In the genomic region with DNA sequence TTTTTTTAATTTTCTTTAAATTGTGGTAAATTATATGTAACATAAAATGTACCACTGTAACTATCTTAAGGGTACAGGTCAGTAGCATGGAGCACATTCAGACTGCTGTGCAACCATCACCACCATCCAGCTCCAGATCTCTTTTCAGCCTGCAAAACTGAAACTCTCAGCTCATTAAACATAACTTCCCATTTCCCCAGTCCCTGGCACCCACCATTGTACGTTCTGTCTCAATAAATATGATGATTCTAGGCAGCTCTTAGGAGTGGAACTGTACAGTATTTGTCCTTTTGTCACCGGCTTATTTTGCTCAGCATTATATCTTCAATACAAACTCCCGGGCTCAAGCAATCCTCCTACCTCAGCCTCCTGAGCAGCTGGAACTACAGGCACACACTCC, we compare ENCODE assay signal across 9 cellular contexts. TPM values are rescaled to one million over a fixed set of nuclear protein-coding genes. Genes with fewer than 3 reads are reported as not detected.
DNase-seq lines count a peak whose midpoint lies in the region; ATAC-seq and TF ChIP-seq lines count a peak whose summit lies in the region.
"Had no signal": no experiment of that assay in that cellular context is flagged by ENCODE, and none has a peak within 500 bp of the region (broad histone marks: within the 10 kb centered on the region; RNA-seq: fewer than 3 reads in every experiment).

No MANE protein-coding gene starts in this region.

- H3K27ac Mint-ChIP-seq in activated naive CD4-positive, alpha-beta T cell treated with anti-CD3 and anti-CD28 coated beads, Interleukin-2, amount 10 ng/mL, durations not matched to agents 7 days and 5 days, result peak overlapping the region; percentile 98
- H3K27ac Mint-ChIP-seq: WTC11 had no signal

- peak overlapping the region; percentile 88 for H3K27ac ChIP-seq in left ventricle myocardium inferior (replicated peaks)
- peak overlapping the region; percentile 31 to 87 (median 64) for H3K27ac ChIP-seq in thyroid gland

- no peaks in the 10 kb centered on the region for H3K27me3 Mint-ChIP-seq in activated naive CD4-positive, alpha-beta T cell treated with anti-CD3 and anti-CD28 coated beads, Interleukin-2, amount 10 ng/mL, durations not matched to agents 7 days and 5 days

- TF ChIP-seq POLR2A in thyroid gland (IDR thresholded peaks at IDR 0.05) (no peak), erythroblast (IDR thresholded peaks at IDR 0.05; ENCODE audit: low read length) (no peak)

- H3K9me3 Mint-ChIP-seq in activated naive CD4-positive, alpha-beta T cell treated with anti-CD3 and anti-CD28 coated beads, Interleukin-2, amount 10 ng/mL, durations not matched to agents 7 days and 5 days, result no peaks in the 10 kb centered on the region
- H3K9me3 Mint-ChIP-seq: WTC11 had no signal

- H3K27me3 ChIP-seq in left ventricle myocardium inferior (ENCODE audit: low read depth) (no peaks in the 10 kb centered on the region), thyroid gland (no peaks in the 10 kb centered on the region)

- CTCF ChIA-PET in activated naive CD4-positive, alpha-beta T cell treated with anti-CD3 and anti-CD28 coated beads, Interleukin-2, amount 10 ng/mL, durations not matched to agents 7 days and 5 days (lab: Charles Lee), result interaction anchor here (3.9 kb wide), 1 partner anchor 26 kb away, joined by 27 read pairs; no protein-coding TSS in a partner anchor

- H3K4me3 ChIP-seq in left ventricle myocardium inferior, result peak overlapping the region; percentile 5
- no peak overlapping the region for H3K4me3 ChIP-seq in thyroid gland (replicated peaks in 1 of 3)

- peak overlapping the region; percentile 80 for H3K4me3 Mint-ChIP-seq in activated naive CD4-positive, alpha-beta T cell treated with anti-CD3 and anti-CD28 coated beads, Interleukin-2, amount 10 ng/mL, durations not matched to agents 7 days and 5 days
- H3K4me3 Mint-ChIP-seq: WTC11 had no signal

- peaks cover 69% of the 10 kb centered on the region for H3K4me1 Mint-ChIP-seq in activated naive CD4-positive, alpha-beta T cell treated with anti-CD3 and anti-CD28 coated beads, Interleukin-2, amount 10 ng/mL, durations not matched to agents 7 days and 5 days

- H3K4me1 ChIP-seq in left ventricle myocardium inferior (peaks cover 43% of the 10 kb centered on the region), thyroid gland (peaks cover 17 to 22% of the 10 kb centered on the region in 2 donors)

- 83 to 90% methylated on average over 3 of the region's 3 CpGs for whole genome bisulfite sequencing in thyroid gland, 2 donors

- no peak for DNase-seq in activated naive CD4-positive, alpha-beta T cell treated with anti-CD3 and anti-CD28 coated beads, Interleukin-2, amount 10 ng/mL, durations not matched to agents 7 days and 5 days
- DNase-seq in activated naive CD4-positive, alpha-beta T cell treated with Interleukin-2 at 50 U/mL for 16 hours, result no peak
- DNase-seq in RPMI8226 (peak; percentile 43), left ventricle myocardium inferior (no peak), thyroid gland (no peak), erythroblast (lab: John Stamatoyannopoulos, UW) (no peak)

- intact Hi-C loops in left ventricle myocardium inferior (cut with micrococcal nuclease), result no loop called here
- intact Hi-C loops in thyroid gland (cut with DNase I), result no loop called here

- TF ChIP-seq CTCF in left ventricle myocardium inferior (IDR thresholded peaks at IDR 0.05; ENCODE audit: borderline replicate concordance) (no peak), thyroid gland (IDR thresholded peaks at IDR 0.05) (no peak)

- ATAC-seq in GM19351 (IDR thresholded peaks at IDR 0.05; ENCODE audit: unreplicated experiment) (no peak), GM19324 (IDR thresholded peaks at IDR 0.05; ENCODE audit: low FRiP score, unreplicated experiment) (no peak)
- ATAC-seq: WTC11 had no signal

- H3K9me3 ChIP-seq in left ventricle myocardium inferior (replicated peaks) (no peaks in the 10 kb centered on the region), thyroid gland (no peaks in the 10 kb centered on the region)

- H3K36me3 Mint-ChIP-seq in activated naive CD4-positive, alpha-beta T cell treated with anti-CD3 and anti-CD28 coated beads, Interleukin-2, amount 10 ng/mL, durations not matched to agents 7 days and 5 days, result peaks cover 18% of the 10 kb centered on the region
- H3K36me3 Mint-ChIP-seq: WTC11 had no signal

- H3K36me3 ChIP-seq in left ventricle myocardium inferior (no peaks in the 10 kb centered on the region), thyroid gland (no peaks in the 10 kb centered on the region)

RNA-seq across cellular contexts. Expression of gene ZC3H12D, which starts 1.5 kb away (rescaled TPM):
- 0.25 TPM for total RNA-seq in left ventricle myocardium inferior
- 1 to 10 TPM in 2 of 4 donors, under 1 TPM in 2; 0.78 to 1.4 (median 0.99) TPM for total RNA-seq in thyroid gland
